8 cellular contexts compared by ENCODE assay signal in the genomic region with DNA sequence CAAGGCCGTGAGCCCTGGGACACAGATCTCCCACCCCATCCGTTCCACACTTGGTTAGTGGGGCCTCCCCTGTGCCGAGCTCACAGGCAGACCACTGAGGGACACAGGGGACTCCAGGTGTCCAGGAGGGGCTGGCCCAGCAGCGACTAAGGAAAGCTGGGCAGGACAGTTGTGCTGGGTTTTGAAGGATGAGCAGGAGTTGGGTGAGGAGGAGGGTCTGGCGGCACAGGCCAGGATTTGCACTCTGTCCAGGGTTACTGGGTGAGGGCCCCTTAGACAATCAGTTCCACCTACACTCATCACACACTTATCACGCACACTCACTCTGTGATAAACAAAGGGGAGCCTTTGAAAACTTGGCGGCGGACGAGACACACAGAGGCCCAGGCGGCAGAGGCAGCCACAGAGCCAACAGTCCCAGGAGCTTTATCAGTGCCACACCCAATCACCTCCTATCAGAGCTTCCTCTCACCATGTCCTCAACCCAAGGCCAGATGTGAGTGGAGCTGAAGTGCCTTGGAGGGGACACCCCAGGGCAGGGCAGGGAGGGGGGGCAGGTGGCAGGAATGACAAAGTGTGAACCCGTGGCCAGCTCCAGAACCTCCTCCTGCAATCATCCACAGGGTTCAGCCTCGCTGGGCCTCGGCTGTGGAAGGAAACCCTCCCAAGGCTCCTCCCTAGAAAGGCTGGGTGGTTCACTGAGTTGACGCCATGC. TPM values are rescaled to one million over a fixed set of nuclear protein-coding genes. Genes with fewer than 3 reads are reported as not detected.
DNase-seq lines count a peak whose midpoint lies in the region; FAIRE-seq lines count a peak whose summit lies in the region.

No MANE protein-coding gene starts in this region.

- H3K27me3 ChIP-seq in skeletal muscle satellite cell (ENCODE audit: control insufficient read depth, insufficient read depth, low read length) = no peaks in the 10 kb centered on the region

- no peaks in the 10 kb centered on the region for H3K9me3 ChIP-seq in skeletal muscle satellite cell (replicated peaks; ENCODE audit: low read length)

- FAIRE-seq in GM19239 (lab: Jason Lieb, UNC) = peak; percentile 89

- H3K36me3 ChIP-seq in skeletal muscle satellite cell (ENCODE audit: insufficient read depth, low read length) = peaks cover 21% of the 10 kb centered on the region

- peaks cover 92% of the 10 kb centered on the region for H3K4me1 ChIP-seq in skeletal muscle satellite cell (ENCODE audit: control insufficient read depth, insufficient read depth, low read length)

- DNase-seq in GM19239 (ENCODE audit: insufficient read length, low spot score) = no peak
- peak; percentile 90 for DNase-seq in HuH-7 (ENCODE audit: low spot score)
- peak; percentile 21 for DNase-seq in activated naive CD8-positive, alpha-beta T cell treated with anti-CD3 and anti-CD28 coated beads, Interleukin-2, amount 50 U/mL, for 16 hours (ENCODE audit: low read depth, low spot score)
- no peak for DNase-seq in NCI-H187 treated with DMSO at 0.1 percent for 48 hours (lab: John Stamatoyannopoulos, UW)
- DNase-seq in SKM-1 treated with dmso at 0.1 percent for 144 hours (lab: John Stamatoyannopoulos, UW; ENCODE audit: unreplicated experiment) = no peak
- no peak for DNase-seq in NCI-H128 (lab: John Stamatoyannopoulos, UW; ENCODE audit: unreplicated experiment)
- no peak for DNase-seq in occipital lobe (lab: John Stamatoyannopoulos, UW)

- H3K9ac ChIP-seq in skeletal muscle satellite cell (ENCODE audit: low read depth, low read length) = peak overlapping the region; percentile 77

- H3K4me3 ChIP-seq in skeletal muscle satellite cell (ENCODE audit: low read length) = peak overlapping the region; percentile 28

- H3K4me2 ChIP-seq in skeletal muscle satellite cell (ENCODE audit: low read length) = peak overlapping the region; percentile 74

RNA-seq across cellular contexts. Expression of a gene that starts 26.6 kb away (rescaled TPM):
- total RNA-seq in skeletal muscle satellite cell (2012; rRNA removed) = 103 and 112 TPM in 2 replicates
- 45.2 TPM for total RNA-seq in occipital lobe

Comparison
In these comparisons a context has a peak if more than half of its experiments do, and no peak if none do; other contexts are left out.
1. DNase-seq: peak in HuH-7 (single experiment) and activated naive CD8-positive, alpha-beta T cell treated with anti-CD3 and anti-CD28 coated beads, Interleukin-2, amount 50 U/mL, for 16 hours (single experiment); none in GM19239 (single experiment), NCI-H187 treated with DMSO at 0.1 percent for 48 hours (single experiment), SKM-1 treated with dmso at 0.1 percent for 144 hours (single experiment), NCI-H128 (single experiment) and occipital lobe (single experiment).